9 cellular contexts compared by ENCODE assay signal in the genomic region with DNA sequence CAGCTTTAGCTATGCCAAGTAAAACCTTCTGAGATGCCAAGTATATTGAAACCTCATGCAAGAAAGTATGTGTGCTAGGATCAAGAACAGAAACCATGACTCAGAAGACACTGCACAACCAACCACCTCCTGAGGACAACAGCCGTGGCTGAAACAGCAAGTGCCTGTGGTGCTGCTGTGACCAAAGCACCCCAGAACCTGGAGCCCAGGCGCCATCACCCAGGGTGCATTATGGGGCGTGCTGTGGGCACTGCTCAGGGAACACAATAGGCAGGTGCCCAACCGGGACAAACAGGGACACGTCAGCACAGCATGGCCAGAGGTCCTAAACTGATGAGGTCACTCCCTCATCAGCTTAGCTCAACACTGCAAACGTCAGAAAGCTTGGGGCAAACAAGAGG.
DNase-seq lines count a peak whose midpoint lies in the region; ATAC-seq and TF ChIP-seq lines count a peak whose summit lies in the region.
"Had no signal": no experiment of that assay in that cellular context is flagged by ENCODE, and none has a peak within 500 bp of the region (broad histone marks: within the 10 kb centered on the region; RNA-seq: fewer than 3 reads in every experiment).

No MANE protein-coding gene starts in this region.

- no peaks in the 10 kb centered on the region for H3K27me3 ChIP-seq in spleen (replicated peaks in 1 of 7)
- H3K27me3 ChIP-seq: heart left ventricle had no signal

- no peaks in the 10 kb centered on the region for H3K4me1 ChIP-seq in spleen
- H3K4me1 ChIP-seq: heart left ventricle had no signal

- DNase-seq in SHP77 treated with DMSO at 0.1 percent for 48 hours (lab: John Stamatoyannopoulos, UW) (peak; percentile 28), iris pigment epithelial cell (ENCODE audit: low read depth) (peak; percentile 86), omental fat pad (ENCODE audit: low spot score) (no peak), putamen (ENCODE audit: low spot score) (no peak), AML-193 (lab: John Stamatoyannopoulos, UW) (no peak), spleen (no peak)
- DNase-seq: heart left ventricle had no signal

- 55 to 81% (median 79%) methylated on average over 4 to 6 of the region's 6 CpGs for WGBS in spleen, 5 donors

- H3K9me3 ChIP-seq in spleen: no peaks in the 10 kb centered on the region
- H3K9me3 ChIP-seq: heart left ventricle had no signal

- no peak overlapping the region for H3K27ac ChIP-seq in spleen
- H3K27ac ChIP-seq: heart left ventricle had no signal

- TF ChIP-seq CTCF in omental fat pad (IDR thresholded peaks at IDR 0.05): no peak
- TF ChIP-seq CTCF in spleen (IDR thresholded peaks at IDR 0.05 in 8 of 11, conservative IDR thresholded peaks at IDR 0.05 in 3 of 11): no peak

- H3K4me3 ChIP-seq in spleen: no peak overlapping the region
- H3K4me3 ChIP-seq: heart left ventricle had no signal

- intact Hi-C loops in spleen (cut with DNase I; ENCODE audit: low total_unique reads): no loop called here

- no peak for TF ChIP-seq POLR2A in spleen (IDR thresholded peaks at IDR 0.05)

- ATAC-seq in GM18519 (IDR thresholded peaks at IDR 0.05; ENCODE audit: low FRiP score, unreplicated experiment) (peak; percentile 100), HG02571 (IDR thresholded peaks at IDR 0.05; ENCODE audit: unreplicated experiment) (peak; percentile 100), omental fat pad (ENCODE audit: low FRiP score) (no peak)

- H3K36me3 ChIP-seq in spleen: peaks cover 0 to 80% (median 11%) of the 10 kb centered on the region in 6 donors

Comparison
In these comparisons a context has a peak if more than half of its experiments do, and no peak if none do; other contexts are left out.
1. DNase-seq: peak in SHP77 treated with DMSO at 0.1 percent for 48 hours (single experiment) and iris pigment epithelial cell (single experiment); none in omental fat pad (single experiment), putamen (single experiment), AML-193 (0 of 2) and spleen (single experiment).